ENCODE assay signal across 18 cellular contexts in genomic region chr6:105308840-105309239, GRCh38.
A peak's percentile ranks its signal among the peaks of the same experiment; 100 is the strongest.
DNase-seq lines count a peak whose midpoint lies in the region; ATAC-seq and TF ChIP-seq lines count a peak whose summit lies in the region.
"Had no signal": no experiment of that assay in that cellular context is flagged by ENCODE, and none has a peak within 500 bp of the region (broad histone marks: within the 10 kb centered on the region; RNA-seq: fewer than 3 reads in every experiment).

No MANE protein-coding gene starts in this region.

- H3K4me3 Mint-ChIP-seq in CD8-positive, alpha-beta T cell, result no peak overlapping the region
- H3K4me3 Mint-ChIP-seq in glutamatergic neuron (ENCODE audit: unreplicated experiment), result no peak overlapping the region
- H3K4me3 Mint-ChIP-seq: CD4-positive, CD25-positive, alpha-beta regulatory T cell; HFFc6; IgD-negative memory B cell had no signal

- no peak overlapping the region for H2BK5ac ChIP-seq in mesendoderm (ENCODE audit: low read length)

- H3K23ac ChIP-seq in mesendoderm (ENCODE audit: low read length), result no peak overlapping the region

- H3K4me3 ChIP-seq in CD8-positive, alpha-beta T cell (ENCODE audit: low read depth, low read length), result no peak overlapping the region
- H3K4me3 ChIP-seq in right cardiac atrium (ENCODE audit: low read length), result no peak overlapping the region
- H3K4me3 ChIP-seq in subcutaneous abdominal adipose tissue (ENCODE audit: low read depth in 1 of 5, low read length in 5 of 5), result no peak overlapping the region
- no peak overlapping the region for H3K4me3 ChIP-seq in SK-N-SH (ENCODE audit: low read depth in 2 of 2, low read length in 1 of 2)
- no peak overlapping the region for H3K4me3 ChIP-seq in mesendoderm (ENCODE audit: low read length)

- H3K79me2 ChIP-seq in SK-N-SH (ENCODE audit: insufficient read depth), result no peaks in the 10 kb centered on the region
- H3K79me2 ChIP-seq in mesendoderm (ENCODE audit: control insufficient read depth, insufficient read depth, low read length), result no peaks in the 10 kb centered on the region

- no peaks in the 10 kb centered on the region for H3K4me1 ChIP-seq in CD8-positive, alpha-beta T cell (ENCODE audit: insufficient read depth, low read length)
- H3K4me1 ChIP-seq in right cardiac atrium (ENCODE audit: control insufficient read depth, insufficient read depth, low read length), result peaks cover 6% of the 10 kb centered on the region
- H3K4me1 ChIP-seq in subcutaneous abdominal adipose tissue (ENCODE audit: control insufficient read depth in 5 of 5, insufficient read depth in 5 of 5, low read length in 5 of 5), result peaks cover 0 to 16% (median 10%) of the 10 kb centered on the region in 5 donors
- peaks cover 0 to 19% of the 10 kb centered on the region in 2 experiments; a peak in 2 of 4 replicates for H3K4me1 ChIP-seq in SK-N-SH (ENCODE audit: control insufficient read depth in 1 of 2, insufficient read depth in 2 of 2, low read depth in 1 of 2, low read length in 1 of 2)
- no peaks in the 10 kb centered on the region for H3K4me1 ChIP-seq in mesendoderm (ENCODE audit: control insufficient read depth, low read depth, low read length)
- H3K4me1 ChIP-seq: Caco-2 had no signal

- DNase-seq in CD8-positive, alpha-beta T cell, result no peak
- DNase-seq in glutamatergic neuron (no peak), right cardiac atrium (peak in 1 of 3 donors; percentile 56), SK-N-SH (no peak), mesendoderm (no peak)
- DNase-seq: ACHN; BE2C; C1 segment of cervical spinal cord; Caco-2; CD4-positive, CD25-positive, alpha-beta regulatory T cell; GOT3; H7; HFFc6 had no signal

- H3F3A ChIP-seq in SK-N-SH (replicated peaks; ENCODE audit: insufficient read depth), result no peaks in the 10 kb centered on the region

- WGBS in right cardiac atrium, result 53% methylated on average over 5 of the region's 5 CpGs
- WGBS in SK-N-SH (ENCODE audit: low lambda C conversion rate), result 85% methylated on average over 5 of the region's 5 CpGs
- WGBS in mesendoderm (ENCODE audit: extremely low coverage, insufficient coverage, low lambda C conversion rate), result no CpG with 5 or more reads among the region's 5 CpGs

- TF ChIP-seq CTCF in CD8-positive, alpha-beta T cell (IDR thresholded peaks at IDR 0.05), result no peak
- TF ChIP-seq CTCF in glutamatergic neuron (IDR thresholded peaks at IDR 0.05; ENCODE audit: partially characterized antibody, unreplicated experiment) (no peak), SK-N-SH (IDR thresholded peaks at IDR 0.05) (no peak)

- intact Hi-C loops in CD8-positive, alpha-beta T cell (cut with DNase I, micrococcal nuclease), result no loop called here
- intact Hi-C loops in right cardiac atrium (cut with DNase I), result no loop called here

- H3K79me1 ChIP-seq in mesendoderm (ENCODE audit: low read length), result no peaks in the 10 kb centered on the region

- H2BK120ac ChIP-seq in mesendoderm (ENCODE audit: low read depth, low read length), result no peak overlapping the region

- H2AFZ ChIP-seq in SK-N-SH (ENCODE audit: low read depth), result no peak overlapping the region

- no peak for ATAC-seq in CD8-positive, alpha-beta T cell
- ATAC-seq in right cardiac atrium (peak; percentile 51 to 64), HG03135 (IDR thresholded peaks at IDR 0.05; ENCODE audit: unreplicated experiment) (no peak)
- ATAC-seq: HCT116, HepG2 had no signal

- H3K4ac ChIP-seq in mesendoderm (ENCODE audit: low read depth, low read length), result no peak overlapping the region

- peaks cover 10% of the 10 kb centered on the region for H3K36me3 ChIP-seq in CD8-positive, alpha-beta T cell (ENCODE audit: insufficient read depth, low read length)
- peaks cover 3 to 28% (median 6%) of the 10 kb centered on the region in 5 donors for H3K36me3 ChIP-seq in subcutaneous abdominal adipose tissue (ENCODE audit: control insufficient read depth in 5 of 5, insufficient read depth in 5 of 5, low read length in 5 of 5)
- peaks cover 12 to 14% of the 10 kb centered on the region in 2 experiments for H3K36me3 ChIP-seq in SK-N-SH (replicated peaks in 1 of 2; ENCODE audit: control insufficient read depth in 1 of 2, insufficient read depth in 2 of 2, low read length in 1 of 2)
- no peaks in the 10 kb centered on the region for H3K36me3 ChIP-seq in mesendoderm (ENCODE audit: control insufficient read depth, insufficient read depth, low read length)

- CTCF ChIA-PET in CD8-positive, alpha-beta T cell (lab: Charles Lee), result no interaction called here
- CTCF ChIA-PET in SK-N-SH (lab: Yijun Ruan, JAX), result interaction anchor here (0.9 kb wide), 1 partner anchor 10 kb away, joined by 3 read pairs; no protein-coding TSS in a partner anchor

- no peak overlapping the region for H3K27ac ChIP-seq in CD8-positive, alpha-beta T cell (ENCODE audit: low read depth, low read length)
- no peak overlapping the region for H3K27ac ChIP-seq in right cardiac atrium (ENCODE audit: low read length)
- peak overlapping the region; percentile 21 for H3K27ac ChIP-seq in subcutaneous abdominal adipose tissue (ENCODE audit: low read depth, low read length)
- H3K27ac ChIP-seq in SK-N-SH (ENCODE audit: low read depth in 2 of 2, low read length in 1 of 2), result no peak overlapping the region
- no peak overlapping the region for H3K27ac ChIP-seq in mesendoderm (ENCODE audit: low read depth, low read length)

- H2BK15ac ChIP-seq in mesendoderm (replicated peaks; ENCODE audit: low read depth), result no peak overlapping the region

- no peak overlapping the region for H4K5ac ChIP-seq in mesendoderm (ENCODE audit: low read length)

- peak overlapping the region; percentile 1 for H3K27ac Mint-ChIP-seq in CD8-positive, alpha-beta T cell
- peak overlapping the region; percentile 11 for H3K27ac Mint-ChIP-seq in glutamatergic neuron (ENCODE audit: unreplicated experiment)
- H3K27ac Mint-ChIP-seq: HFFc6, IgD-negative memory B cell had no signal

- no peaks in the 10 kb centered on the region for H3K4me1 Mint-ChIP-seq in CD8-positive, alpha-beta T cell (ENCODE audit: low read depth)
- peaks cover 20% of the 10 kb centered on the region for H3K4me1 Mint-ChIP-seq in glutamatergic neuron (ENCODE audit: low read depth, unreplicated experiment)

- TF ChIP-seq RAD21 in SK-N-SH (IDR thresholded peaks at IDR 0.05; ENCODE audit: low read length), result no peak

- no peak overlapping the region for H3K18ac ChIP-seq in mesendoderm (ENCODE audit: low read length)

- no peaks in the 10 kb centered on the region for H3K27me3 ChIP-seq in CD8-positive, alpha-beta T cell (ENCODE audit: insufficient read depth, low read length)
- H3K27me3 ChIP-seq in right cardiac atrium (ENCODE audit: control insufficient read depth, insufficient read depth) (no peaks in the 10 kb centered on the region), subcutaneous abdominal adipose tissue (ENCODE audit: control insufficient read depth in 5 of 5, insufficient read depth in 4 of 5, low read length in 5 of 5) (no peaks in the 10 kb centered on the region), SK-N-SH (ENCODE audit: insufficient read depth) (no peaks in the 10 kb centered on the region), mesendoderm (ENCODE audit: insufficient read depth, low read length, poor library complexity) (no peaks in the 10 kb centered on the region)
- H3K27me3 ChIP-seq: BE2C had no signal

- H4K8ac ChIP-seq in mesendoderm (ENCODE audit: low read depth, low read length), result no peak overlapping the region

- POLR2A ChIA-PET in CD8-positive, alpha-beta T cell (lab: Charles Lee), result no interaction called here
- POLR2A ChIA-PET in SK-N-SH (lab: Yijun Ruan, JAX), result no interaction called here

- no peak for TF ChIP-seq EP300 in SK-N-SH (IDR thresholded peaks at IDR 0.05; ENCODE audit: borderline replicate concordance in 1 of 2, low read depth in 1 of 2, low read length in 1 of 2)

- H3K9me2 ChIP-seq in SK-N-SH, result no peaks in the 10 kb centered on the region

- H4K20me1 ChIP-seq in SK-N-SH (ENCODE audit: insufficient read depth), result no peaks in the 10 kb centered on the region

- H3K9me3 ChIP-seq in CD8-positive, alpha-beta T cell (ENCODE audit: low read length), result no peaks in the 10 kb centered on the region
- H3K9me3 ChIP-seq in right cardiac atrium (ENCODE audit: control insufficient read depth, low read length) (no peaks in the 10 kb centered on the region), subcutaneous abdominal adipose tissue (ENCODE audit: control insufficient read depth in 5 of 5, low read length in 5 of 5) (no peaks in the 10 kb centered on the region), SK-N-SH (no peaks in the 10 kb centered on the region)
- H3K9me3 ChIP-seq: BE2C, Caco-2 had no signal

- H3K9ac ChIP-seq in subcutaneous abdominal adipose tissue (ENCODE audit: low read length in 5 of 5) (no peak overlapping the region), SK-N-SH (no peak overlapping the region), mesendoderm (ENCODE audit: low read length) (no peak overlapping the region)

- H3K56ac ChIP-seq in mesendoderm (ENCODE audit: low read length), result no peak overlapping the region

- H3K36me3 Mint-ChIP-seq in CD8-positive, alpha-beta T cell, result peaks cover 52% of the 10 kb centered on the region
- peaks cover 6% of the 10 kb centered on the region for H3K36me3 Mint-ChIP-seq in glutamatergic neuron (ENCODE audit: unreplicated experiment)

- no peaks in the 10 kb centered on the region for H3K9me3 Mint-ChIP-seq in CD8-positive, alpha-beta T cell
- peaks cover 7% of the 10 kb centered on the region for H3K9me3 Mint-ChIP-seq in glutamatergic neuron (ENCODE audit: unreplicated experiment)
- H3K9me3 Mint-ChIP-seq: CD4-positive, CD25-positive, alpha-beta regulatory T cell; HFFc6; IgD-negative memory B cell had no signal

- H3K4me2 ChIP-seq in SK-N-SH, result no peak overlapping the region
- no peak overlapping the region for H3K4me2 ChIP-seq in mesendoderm (ENCODE audit: low read length)

- no peaks in the 10 kb centered on the region for H3K27me3 Mint-ChIP-seq in CD8-positive, alpha-beta T cell (ENCODE audit: low read depth)
- peaks cover 3% of the 10 kb centered on the region for H3K27me3 Mint-ChIP-seq in glutamatergic neuron (ENCODE audit: unreplicated experiment)
- H3K27me3 Mint-ChIP-seq: CD4-positive, CD25-positive, alpha-beta regulatory T cell; IgD-negative memory B cell had no signal

- no peak overlapping the region for H2AK5ac ChIP-seq in mesendoderm (ENCODE audit: low read length)

TF ChIP-seq in SK-N-SH, 30 proteins besides CTCF, POLR2A, EP300 and RAD21 (continues in another document):
- TF ChIP-seq, protein P1, sequence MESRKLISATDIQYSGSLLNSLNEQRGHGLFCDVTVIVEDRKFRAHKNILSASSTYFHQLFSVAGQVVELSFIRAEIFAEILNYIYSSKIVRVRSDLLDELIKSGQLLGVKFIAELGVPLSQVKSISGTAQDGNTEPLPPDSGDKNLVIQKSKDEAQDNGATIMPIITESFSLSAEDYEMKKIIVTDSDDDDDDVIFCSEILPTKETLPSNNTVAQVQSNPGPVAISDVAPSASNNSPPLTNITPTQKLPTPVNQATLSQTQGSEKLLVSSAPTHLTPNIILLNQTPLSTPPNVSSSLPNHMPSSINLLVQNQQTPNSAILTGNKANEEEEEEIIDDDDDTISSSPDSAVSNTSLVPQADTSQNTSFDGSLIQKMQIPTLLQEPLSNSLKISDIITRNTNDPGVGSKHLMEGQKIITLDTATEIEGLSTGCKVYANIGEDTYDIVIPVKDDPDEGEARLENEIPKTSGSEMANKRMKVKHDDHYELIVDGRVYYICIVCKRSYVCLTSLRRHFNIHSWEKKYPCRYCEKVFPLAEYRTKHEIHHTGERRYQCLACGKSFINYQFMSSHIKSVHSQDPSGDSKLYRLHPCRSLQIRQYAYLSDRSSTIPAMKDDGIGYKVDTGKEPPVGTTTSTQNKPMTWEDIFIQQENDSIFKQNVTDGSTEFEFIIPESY (IDR thresholded peaks at IDR 0.05; ENCODE audit: borderline replicate concordance, low read depth), result no peak

Comparison
In these comparisons a context has a peak if more than half of its experiments do, and no peak if none do; other contexts are left out.
1. ATAC-seq: peak in right cardiac atrium (2 of 2); none in CD8-positive, alpha-beta T cell (single experiment) and HG03135 (single experiment).